In the genomic region with DNA sequence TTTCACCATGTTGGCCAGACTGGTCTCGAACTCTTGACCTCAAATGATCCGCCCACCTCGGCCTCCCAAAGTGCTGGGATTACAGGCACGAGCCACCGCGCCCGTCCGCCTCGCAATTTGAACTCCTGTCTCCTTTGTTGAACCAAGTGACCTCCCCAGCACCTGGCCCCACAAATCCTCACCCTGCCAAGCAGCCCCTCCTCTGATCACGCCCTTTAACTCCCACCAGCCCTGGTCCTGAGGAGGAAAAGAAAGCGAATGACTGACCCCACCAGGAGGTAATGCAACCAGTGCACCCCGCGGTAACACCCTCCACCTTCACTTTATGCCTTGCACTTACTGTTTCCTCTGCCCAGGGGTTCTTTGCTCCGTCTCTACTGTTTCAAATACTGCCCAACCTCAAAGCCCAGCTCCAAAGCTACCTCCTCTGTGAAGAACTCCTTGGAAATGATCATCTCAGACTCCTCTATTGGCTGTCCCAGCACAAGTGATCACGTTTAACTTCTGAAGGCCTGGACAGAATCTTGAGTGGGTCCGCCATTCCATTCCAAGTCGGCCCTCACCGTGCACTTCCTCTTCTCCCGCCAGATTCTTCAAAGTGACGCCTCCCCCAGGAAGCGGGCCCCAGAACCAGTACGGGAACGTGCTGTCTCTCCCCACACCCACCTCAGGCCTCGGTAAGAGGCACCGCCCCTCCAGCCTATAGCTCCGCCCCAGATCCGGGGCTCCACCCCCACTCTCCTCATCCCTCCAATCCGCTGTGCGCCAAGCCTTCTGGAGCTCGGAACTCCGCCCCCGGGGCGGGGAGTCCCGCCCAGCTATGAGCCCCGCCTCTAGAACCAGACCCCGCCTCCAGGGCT, we compare ENCODE assay signal across 8 cellular contexts. TPM values are rescaled to one million over a fixed set of nuclear protein-coding genes. Genes with fewer than 3 reads are reported as not detected.
DNase-seq lines count a peak whose midpoint lies in the region; ATAC-seq and TF ChIP-seq lines count a peak whose summit lies in the region.

No MANE protein-coding gene starts in this region.

- no peak for TF ChIP-seq CTCF in foreskin fibroblast (IDR thresholded peaks at IDR 0.05; ENCODE audit: low read depth, low read length)
- TF ChIP-seq CTCF in progenitor cell of endocrine pancreas (IDR thresholded peaks at IDR 0.05; ENCODE audit: unreplicated experiment) = no peak

- H3K27ac Mint-ChIP-seq in progenitor cell of endocrine pancreas = no peak overlapping the region

- no peak overlapping the region for H3K4me3 Mint-ChIP-seq in progenitor cell of endocrine pancreas (ENCODE audit: low read depth)

- DNase-seq in RPMI7951 (ENCODE audit: low read depth) (peak; percentile 42), foreskin fibroblast (peak; percentile 61 to 86), occipital lobe (lab: John Stamatoyannopoulos, UW) (peak; percentile 18), substantia nigra (lab: John Stamatoyannopoulos, UW) (peak in 43 of 49 donors; percentile 3 to 77 (median 28)), progenitor cell of endocrine pancreas (ENCODE audit: low spot score, unreplicated experiment) (no peak)
- peak; percentile 48 to 73 for DNase-seq in activated T-helper 1 cell treated with anti-CD3 and anti-CD28 coated beads, Interleukin-2, amount 50 U/mL, for 16 hours (ENCODE audit: low read depth in 1 of 2, low spot score in 1 of 2)

- ATAC-seq in GM18499 (IDR thresholded peaks at IDR 0.05; ENCODE audit: insufficient read depth, unreplicated experiment) (peak; percentile 71), HG03039 (IDR thresholded peaks at IDR 0.05; ENCODE audit: unreplicated experiment) (peak; percentile 57)

- H3K36me3 Mint-ChIP-seq in progenitor cell of endocrine pancreas (ENCODE audit: insufficient read depth) = no peaks in the 10 kb centered on the region

- peaks cover 2% of the 10 kb centered on the region for H3K4me1 Mint-ChIP-seq in progenitor cell of endocrine pancreas (ENCODE audit: low read depth)

- no peaks in the 10 kb centered on the region for H3K9me3 Mint-ChIP-seq in progenitor cell of endocrine pancreas (ENCODE audit: low read depth)

- H3K27me3 Mint-ChIP-seq in progenitor cell of endocrine pancreas = peaks cover 16% of the 10 kb centered on the region

- peak overlapping the region in 1 of 2 donors; percentile 38 for H3K4me3 ChIP-seq in foreskin fibroblast (ENCODE audit: low read depth in 1 of 2, low read length in 2 of 2)

- no peak overlapping the region for H3K27ac ChIP-seq in substantia nigra (ENCODE audit: low read depth, low read length, poor library complexity, severe bottlenecking)

RNA-seq across cellular contexts. Expression of a gene that starts 4.4 kb away (rescaled TPM):
- not detected in 2 replicates for total RNA-seq in RPMI7951 (2014; rRNA removed; shearing (Covaris generic))
- total RNA-seq in occipital lobe (not detected), progenitor cell of endocrine pancreas (not detected in 2 replicates)

RNA-seq across cellular contexts. Expression of a gene that starts 11.1 kb away (rescaled TPM):
- total RNA-seq in RPMI7951 (2014; rRNA removed; shearing (Covaris generic)) = 8.1 and 19.2 TPM in 2 replicates
- 17.8 TPM for total RNA-seq in occipital lobe
- 33.3 and 34.9 TPM in 2 replicates for total RNA-seq in progenitor cell of endocrine pancreas

RNA-seq across cellular contexts. Expression of a gene that starts 14.6 kb away (rescaled TPM):
- 15.7 and 15.9 TPM in 2 replicates for total RNA-seq in RPMI7951 (2014; rRNA removed; shearing (Covaris generic))
- total RNA-seq in occipital lobe (19.8 TPM), progenitor cell of endocrine pancreas (70.4 and 77.1 TPM in 2 replicates)

RNA-seq across cellular contexts. Expression of a gene that starts 38.4 kb away (rescaled TPM):
- 23.2 and 24.9 TPM in 2 replicates for total RNA-seq in RPMI7951 (2014; rRNA removed; shearing (Covaris generic))
- total RNA-seq in occipital lobe (17.8 TPM), progenitor cell of endocrine pancreas (36.6 and 41.1 TPM in 2 replicates)

RNA-seq across cellular contexts. Expression of a gene that starts 48.7 kb away (rescaled TPM):
- 0.20 and 0.84 TPM in 2 replicates for total RNA-seq in RPMI7951 (2014; rRNA removed; shearing (Covaris generic))
- total RNA-seq in occipital lobe (0.62 TPM), progenitor cell of endocrine pancreas (5.8 and 8.0 TPM in 2 replicates)
